Comparison of ENCODE assay signal across 1 cellular context in genomic region chr2:187654535-187654934, GRCh38.
TF ChIP-seq lines count a peak whose summit lies in the region.

No MANE protein-coding gene starts in this region.

TF ChIP-seq in IMR-90, 13 proteins besides CTCF, POLR2A, EP300 and RAD21 (continued from another document):
- TF ChIP-seq ELK1 (IDR thresholded peaks at IDR 0.05; ENCODE audit: borderline replicate concordance, low read depth, low read length) (no peak), FOS (IDR thresholded peaks at IDR 0.05; ENCODE audit: low read depth, low read length) (no peak), USF2 (IDR thresholded peaks at IDR 0.05; ENCODE audit: low read depth, low read length) (no peak), RCOR1 (IDR thresholded peaks at IDR 0.05; ENCODE audit: insufficient replicate concordance, low read length) (no peak), NFE2L2 (IDR thresholded peaks at IDR 0.05; ENCODE audit: low read depth, low read length) (no peak), CHD1 (IDR thresholded peaks at IDR 0.05; ENCODE audit: low read depth, low read length) (no peak), BHLHE40 (IDR thresholded peaks at IDR 0.05; ENCODE audit: low read depth, low read length) (no peak), MXI1 (IDR thresholded peaks at IDR 0.05; ENCODE audit: borderline replicate concordance, low read depth, low read length) (no peak), MAZ (IDR thresholded peaks at IDR 0.05; ENCODE audit: borderline replicate concordance, low read depth, low read length) (no peak)
